Comparison of ENCODE assay signal across 8 cellular contexts in the genomic region with DNA sequence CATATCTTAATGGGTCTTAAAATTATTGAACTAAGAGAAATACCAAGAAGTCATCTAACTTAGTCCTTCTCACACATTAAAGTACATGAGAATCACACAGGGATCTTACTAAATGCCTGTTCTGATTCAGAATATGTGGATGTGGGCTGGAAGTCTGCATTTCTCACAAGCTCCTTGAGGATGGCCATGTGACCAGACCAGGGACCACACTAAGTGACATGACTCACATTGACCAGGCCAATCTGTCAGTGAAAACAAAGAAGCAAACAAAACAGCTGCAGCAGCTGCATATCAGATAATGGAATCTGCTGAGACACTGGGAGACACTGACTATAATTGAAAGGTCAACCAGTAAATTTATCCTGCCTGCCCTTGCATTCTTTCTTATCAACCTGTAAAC.
DNase-seq lines count a peak whose midpoint lies in the region; TF ChIP-seq lines count a peak whose summit lies in the region.
"Had no signal": no experiment of that assay in that cellular context is flagged by ENCODE, and none has a peak within 500 bp of the region (broad histone marks: within the 10 kb centered on the region; RNA-seq: fewer than 3 reads in every experiment).

No MANE protein-coding gene starts in this region.

- H3K36me3 ChIP-seq in GM23248 (ENCODE audit: low read depth) (no peaks in the 10 kb centered on the region), cardiac muscle cell (no peaks in the 10 kb centered on the region), skeletal muscle satellite cell (ENCODE audit: insufficient read depth, low read length) (no peaks in the 10 kb centered on the region)

- TF ChIP-seq CTCF in cardiac muscle cell (IDR thresholded peaks at IDR 0.05; ENCODE audit: low read depth, low read length) = no peak

- H3K27ac ChIP-seq in GM23248 (no peak overlapping the region), cardiac muscle cell (peak overlapping the region; percentile 75)

- H3K9ac ChIP-seq in GM23248 = no peak overlapping the region
- H3K9ac ChIP-seq in skeletal muscle satellite cell (ENCODE audit: low read depth, low read length) = peak overlapping the region; percentile 46

- no peak overlapping the region for H3K4me3 ChIP-seq in GM23248
- H3K4me3 ChIP-seq in cardiac muscle cell = no peak overlapping the region
- H3K4me3 ChIP-seq in skeletal muscle satellite cell (ENCODE audit: low read length) = no peak overlapping the region

- no peaks in the 10 kb centered on the region for H3K9me2 ChIP-seq in GM23248 (ENCODE audit: insufficient read depth)

- no peak overlapping the region for H2AFZ ChIP-seq in GM23248

- H3K79me2 ChIP-seq in GM23248 (ENCODE audit: insufficient read depth) = peaks cover 33% of the 10 kb centered on the region; the same call in 1 of the 2 replicates

- DNase-seq in GM23248 (peak; percentile 79), SK-N-DZ (ENCODE audit: low spot score) (peak; percentile 96), cardiac muscle cell (ENCODE audit: low read depth in 1 of 2, low spot score in 1 of 2) (peak in 1 of 2 donors; percentile 55), OCI-M2 (lab: John Stamatoyannopoulos, UW; ENCODE audit: unreplicated experiment) (no peak), NCI-H1436 treated with DMSO at 0.1 percent for 48 hours (lab: John Stamatoyannopoulos, UW) (no peak), NCI-H2171 treated with DMSO at 0.1 percent for 48 hours (lab: John Stamatoyannopoulos, UW) (no peak)
- DNase-seq: NCI-H187 treated with DMSO at 0.1 percent for 48 hours had no signal

- no peaks in the 10 kb centered on the region for H4K20me1 ChIP-seq in GM23248 (ENCODE audit: insufficient read depth)

- H3K9me3 ChIP-seq in GM23248 (ENCODE audit: low read depth) (no peaks in the 10 kb centered on the region), cardiac muscle cell (ENCODE audit: low read depth) (no peaks in the 10 kb centered on the region), skeletal muscle satellite cell (replicated peaks; ENCODE audit: low read length) (no peaks in the 10 kb centered on the region)

- H3K4me1 ChIP-seq in GM23248 (ENCODE audit: insufficient read depth) (peaks cover 9% of the 10 kb centered on the region), cardiac muscle cell (ENCODE audit: low read depth) (peaks cover 16% of the 10 kb centered on the region), skeletal muscle satellite cell (ENCODE audit: control insufficient read depth, insufficient read depth, low read length) (peaks cover 12% of the 10 kb centered on the region)

- no peaks in the 10 kb centered on the region for H3F3A ChIP-seq in GM23248 (ENCODE audit: insufficient read depth)

- no peak overlapping the region for H3K4me2 ChIP-seq in GM23248 (ENCODE audit: unreplicated experiment)
- H3K4me2 ChIP-seq in skeletal muscle satellite cell (ENCODE audit: low read length) = no peak overlapping the region

- in situ Hi-C loops in GM23248 (cut with MboI) = no loop called here

- H3K27me3 ChIP-seq in GM23248 (replicated peaks; ENCODE audit: insufficient read depth) (no peaks in the 10 kb centered on the region), cardiac muscle cell (no peaks in the 10 kb centered on the region), skeletal muscle satellite cell (ENCODE audit: control insufficient read depth, insufficient read depth, low read length) (no peaks in the 10 kb centered on the region)

Comparison
In these comparisons a context has a peak if more than half of its experiments do, and no peak if none do; other contexts are left out.
1. DNase-seq: peak in GM23248 (single experiment) and SK-N-DZ (single experiment); none in OCI-M2 (single experiment), NCI-H1436 treated with DMSO at 0.1 percent for 48 hours (single experiment) and NCI-H2171 treated with DMSO at 0.1 percent for 48 hours (single experiment).